Comparison of ENCODE assay signal across 12 cellular contexts in genomic region chr11:44946268-44946667, GRCh38. TPM values are rescaled to one million over a fixed set of nuclear protein-coding genes. Genes with fewer than 3 reads are reported as not detected.
DNase-seq lines count a peak whose midpoint lies in the region; ATAC-seq and TF ChIP-seq lines count a peak whose summit lies in the region.
"Had no signal": no experiment of that assay in that cellular context is flagged by ENCODE, and none has a peak within 500 bp of the region (broad histone marks: within the 10 kb centered on the region; RNA-seq: fewer than 3 reads in every experiment).

No MANE protein-coding gene starts in this region.

- H3K27me3 ChIP-seq in GM23248 (replicated peaks; ENCODE audit: insufficient read depth) (no peaks in the 10 kb centered on the region), esophagus muscularis mucosa (no peaks in the 10 kb centered on the region)

- no peak overlapping the region for H3K4me2 ChIP-seq in GM23248 (ENCODE audit: unreplicated experiment)

- no peak for TF ChIP-seq CTCF in esophagus muscularis mucosa (IDR thresholded peaks at IDR 0.05)

- intact Hi-C loops in esophagus muscularis mucosa (cut with DNase I): no loop called here

- DNase-seq in GM23248: peak; percentile 78
- DNase-seq in esophagus muscularis mucosa (ENCODE audit: extremely low spot score): no peak
- DNase-seq in mucosa of gallbladder (ENCODE audit: low spot score): peak; percentile 18
- no peak for DNase-seq in stimulated activated naive B cell treated with anti-CD40 and anti-IgM and Interleukin-4, amounts not matched to agents 10 μg/mL and 1 μg/mL and 100 μg/mL, for 72 hours
- no peak for DNase-seq in NCI-H1930 (lab: John Stamatoyannopoulos, UW)
- DNase-seq: effector CD8-positive, alpha-beta T cell; NCI-H187 had no signal

- no peak overlapping the region for H2AFZ ChIP-seq in GM23248

- H3K36me3 ChIP-seq in GM23248 (ENCODE audit: low read depth) (no peaks in the 10 kb centered on the region), esophagus muscularis mucosa (peaks cover 0 to 7% (median 0%) of the 10 kb centered on the region in 4 donors)
- H3K36me3 ChIP-seq: prostate gland had no signal

- in situ Hi-C loops in GM23248 (cut with MboI): loop anchor here (10.0 to 25.0 kb wide), 3 partner anchors 149 to 841 kb away; partner anchors contain the start of gene SYT13

- H3K27ac Mint-ChIP-seq in stimulated activated naive B cell treated with anti-CD40 and anti-IgM and Interleukin-4, amounts not matched to agents 10 μg/mL and 1 μg/mL and 100 μg/mL, for 72 hours: peak overlapping the region; percentile 42

- H3K9me3 ChIP-seq in GM23248 (ENCODE audit: low read depth) (no peaks in the 10 kb centered on the region), esophagus muscularis mucosa (no peaks in the 10 kb centered on the region)
- H3K9me3 ChIP-seq: prostate gland had no signal

- H3K36me3 Mint-ChIP-seq in stimulated activated naive B cell treated with anti-CD40 and anti-IgM and Interleukin-4, amounts not matched to agents 10 μg/mL and 1 μg/mL and 100 μg/mL, for 72 hours: peaks cover 33 to 50% of the 10 kb centered on the region in 2 donors

- H3K4me3 ChIP-seq in GM23248 (no peak overlapping the region), esophagus muscularis mucosa (no peak overlapping the region)
- H3K4me3 ChIP-seq: prostate gland had no signal

- H3K4me1 Mint-ChIP-seq in stimulated activated naive B cell treated with anti-CD40 and anti-IgM and Interleukin-4, amounts not matched to agents 10 μg/mL and 1 μg/mL and 100 μg/mL, for 72 hours: peaks cover 76 to 82% of the 10 kb centered on the region in 2 donors

- no peaks in the 10 kb centered on the region for H3K9me3 Mint-ChIP-seq in stimulated activated naive B cell treated with anti-CD40 and anti-IgM and Interleukin-4, amounts not matched to agents 10 μg/mL and 1 μg/mL and 100 μg/mL, for 72 hours

- H3K4me1 ChIP-seq in GM23248 (ENCODE audit: insufficient read depth) (no peaks in the 10 kb centered on the region), esophagus muscularis mucosa (peaks cover 54 to 96% (median 78%) of the 10 kb centered on the region in 4 donors)

- no peak overlapping the region for H3K9ac ChIP-seq in GM23248

- no peaks in the 10 kb centered on the region for H3K27me3 Mint-ChIP-seq in stimulated activated naive B cell treated with anti-CD40 and anti-IgM and Interleukin-4, amounts not matched to agents 10 μg/mL and 1 μg/mL and 100 μg/mL, for 72 hours

- 37 to 40% methylated on average over 11 of the region's 12 CpGs for WGBS in GM23248 (ENCODE audit: low coverage in 1 of 2, low lambda C conversion rate in 2 of 2, missing lambda C conversion rate in 2 of 2), 2 experiments
- 63% methylated on average over 5 of the region's 12 CpGs for WGBS in esophagus muscularis mucosa

- H3K79me2 ChIP-seq in GM23248 (ENCODE audit: insufficient read depth): peaks cover 33% of the 10 kb centered on the region

- no peaks in the 10 kb centered on the region for H3K9me2 ChIP-seq in GM23248 (ENCODE audit: insufficient read depth)

- TF ChIP-seq POLR2A in esophagus muscularis mucosa (IDR thresholded peaks at IDR 0.05; ENCODE audit: low read depth) (no peak), GM18505 (IDR thresholded peaks at IDR 0.05; ENCODE audit: borderline replicate concordance, extremely low read depth, insufficient read depth, insufficient read length) (no peak)

- no peak overlapping the region for H3K4me3 Mint-ChIP-seq in stimulated activated naive B cell treated with anti-CD40 and anti-IgM and Interleukin-4, amounts not matched to agents 10 μg/mL and 1 μg/mL and 100 μg/mL, for 72 hours

- no peak for TF ChIP-seq EP300 in esophagus muscularis mucosa (IDR thresholded peaks at IDR 0.05)

- ATAC-seq in stimulated activated naive B cell treated with anti-CD40 and anti-IgM and Interleukin-4, amounts not matched to agents 10 μg/mL and 1 μg/mL and 100 μg/mL, for 72 hours (replicated peaks): no peak
- ATAC-seq in GM18873 (IDR thresholded peaks at IDR 0.05; ENCODE audit: low FRiP score, unreplicated experiment) (no peak), GM18505 (IDR thresholded peaks at IDR 0.05; ENCODE audit: unreplicated experiment) (no peak), HG02798 (IDR thresholded peaks at IDR 0.05; ENCODE audit: poor library complexity, unreplicated experiment) (no peak)

- no peaks in the 10 kb centered on the region; the same call in 1 of the 2 replicates for H4K20me1 ChIP-seq in GM23248 (ENCODE audit: insufficient read depth)

- no peak overlapping the region for H3K27ac ChIP-seq in GM23248
- peak overlapping the region; percentile 59 to 71 (median 66) for H3K27ac ChIP-seq in esophagus muscularis mucosa (replicated peaks in 1 of 4)
- H3K27ac ChIP-seq: prostate gland, VCaP had no signal

- peaks cover 3% of the 10 kb centered on the region; the same call in 1 of the 2 replicates for H3F3A ChIP-seq in GM23248 (ENCODE audit: insufficient read depth)

RNA-seq across cellular contexts. Expression of gene TP53I11, which starts 4.4 kb away (rescaled TPM):
- 59.9 and 66.5 TPM in 2 replicates for total RNA-seq in GM23248 (2014; rRNA removed; shearing (Covaris generic))
- polyA plus RNA-seq in GM23248 (2016; fragmentation: Nextera tagmentation; extraction: Ambion mirVana): 117 and 118 TPM in 2 replicates
- total RNA-seq in esophagus muscularis mucosa: 10 to 100 TPM; 51.1 to 76.1 (median 59.2) TPM
- 133 TPM for total RNA-seq in mucosa of gallbladder

Comparison
In these comparisons a context has a peak if more than half of its experiments do, and no peak if none do; other contexts are left out.
1. DNase-seq: peak in GM23248 (single experiment) and mucosa of gallbladder (single experiment); none in esophagus muscularis mucosa (single experiment), stimulated activated naive B cell treated with anti-CD40 and anti-IgM and Interleukin-4, amounts not matched to agents 10 μg/mL and 1 μg/mL and 100 μg/mL, for 72 hours (single experiment) and NCI-H1930 (0 of 2).